Comparison of ENCODE assay signal across 9 cellular contexts in the genomic region with DNA sequence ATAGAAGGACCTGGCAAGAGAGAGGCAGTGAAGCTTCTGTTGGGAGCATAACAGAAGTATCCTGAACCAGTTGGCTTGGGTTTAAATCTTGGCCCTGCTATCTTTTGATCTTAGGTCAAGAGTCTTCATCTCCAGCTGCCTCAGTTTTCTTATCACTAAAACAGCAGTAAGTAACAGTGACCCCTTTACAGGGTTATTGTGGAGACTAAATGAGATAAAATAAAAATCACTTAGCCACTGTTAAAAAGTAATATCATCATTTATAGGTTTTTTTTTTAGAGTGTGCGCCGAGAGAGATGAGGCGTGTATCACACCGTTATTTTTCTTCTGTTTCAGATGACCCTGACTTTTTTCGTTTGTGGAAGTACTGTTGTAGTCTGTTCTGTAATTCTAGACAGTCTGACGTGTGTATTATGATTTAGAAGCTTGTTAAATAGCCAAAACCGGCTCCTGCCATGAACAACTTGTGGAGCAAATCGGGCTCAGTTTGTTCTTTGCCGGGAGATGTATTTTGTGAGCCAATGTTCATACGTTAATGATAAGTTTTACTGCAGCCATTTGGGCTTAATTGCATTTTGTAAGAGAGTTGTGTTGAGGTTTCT. TPM values are rescaled to one million over a fixed set of nuclear protein-coding genes. Genes with fewer than 3 reads are reported as not detected.
DNase-seq lines count a peak whose midpoint lies in the region; ATAC-seq, FAIRE-seq and TF ChIP-seq lines count a peak whose summit lies in the region.
"Had no signal": no experiment of that assay in that cellular context is flagged by ENCODE, and none has a peak within 500 bp of the region (broad histone marks: within the 10 kb centered on the region; RNA-seq: fewer than 3 reads in every experiment).

No MANE protein-coding gene starts in this region.

- no peak for DNase-seq in CD8-positive, alpha-beta T cell
- DNase-seq in OCI-M1 (lab: John Stamatoyannopoulos, UW) (peak; percentile 66), epithelial cell of prostate (ENCODE audit: low read depth, low spot score) (no peak), GM12892 (ENCODE audit: insufficient read length) (no peak), globus pallidus (ENCODE audit: low spot score) (no peak)
- DNase-seq: activated CD8-positive, alpha-beta memory T cell treated with anti-CD3 and anti-CD28 coated beads for 24 hours had no signal

- peaks cover 37% of the 10 kb centered on the region for H3K4me1 Mint-ChIP-seq in CD8-positive, alpha-beta T cell (ENCODE audit: low read depth)

- peaks cover 35% of the 10 kb centered on the region for H3K4me1 ChIP-seq in CD8-positive, alpha-beta T cell (ENCODE audit: insufficient read depth, low read length)
- H3K4me1 ChIP-seq in neutrophil (ENCODE audit: control insufficient read depth in 1 of 2, insufficient read depth in 1 of 2, low read depth in 1 of 2, low read length in 1 of 2): peaks cover 32 to 36% of the 10 kb centered on the region in 2 experiments

- H3K27ac Mint-ChIP-seq in CD8-positive, alpha-beta T cell: peak overlapping the region; percentile 100

- H3K27ac ChIP-seq in CD8-positive, alpha-beta T cell (ENCODE audit: low read depth, low read length): peak overlapping the region; percentile 100
- H3K27ac ChIP-seq in epithelial cell of prostate (peak overlapping the region; percentile 92), neutrophil (peak overlapping the region; percentile 98)

- H3K9me3 ChIP-seq in CD8-positive, alpha-beta T cell (ENCODE audit: low read length): no peaks in the 10 kb centered on the region
- no peaks in the 10 kb centered on the region for H3K9me3 ChIP-seq in neutrophil

- CTCF ChIA-PET in CD8-positive, alpha-beta T cell (lab: Charles Lee): interaction anchor here (1.3 to 4.4 kb wide), 3 partner anchors 38 to 76 kb away, joined by 6 to 23 read pairs (median 8); a partner anchor contains a TSS

- no peak for FAIRE-seq in GM12892 (lab: Jason Lieb, UNC)

- no peaks in the 10 kb centered on the region for H3K27me3 ChIP-seq in CD8-positive, alpha-beta T cell (ENCODE audit: insufficient read depth, low read length)
- no peaks in the 10 kb centered on the region for H3K27me3 ChIP-seq in neutrophil

- intact Hi-C loops in CD8-positive, alpha-beta T cell (cut with DNase I, micrococcal nuclease): loop anchor here (2.0 to 5.0 kb wide), 3 partner anchors 57 to 81 kb away; a partner anchor contains a TSS

- H3K4me3 ChIP-seq in CD8-positive, alpha-beta T cell (ENCODE audit: low read depth, low read length): peak overlapping the region; percentile 77
- peak overlapping the region; percentile 88 to 90 for H3K4me3 ChIP-seq in neutrophil (ENCODE audit: low read depth in 1 of 2, low read length in 1 of 2)

- H3K36me3 ChIP-seq in CD8-positive, alpha-beta T cell (ENCODE audit: insufficient read depth, low read length): peaks cover 2% of the 10 kb centered on the region
- peaks cover 36% of the 10 kb centered on the region for H3K36me3 ChIP-seq in neutrophil

- no peak for TF ChIP-seq POLR2A in GM12892 (IDR thresholded peaks at IDR 0.05; ENCODE audit: low read depth, low read length)

- H3K4me3 Mint-ChIP-seq in CD8-positive, alpha-beta T cell: peak overlapping the region; percentile 97

- no peak for ATAC-seq in CD8-positive, alpha-beta T cell
- no peak for ATAC-seq in GM19324 (IDR thresholded peaks at IDR 0.05; ENCODE audit: low FRiP score, unreplicated experiment)
- no peak for ATAC-seq in GM21423 (IDR thresholded peaks at IDR 0.05; ENCODE audit: unreplicated experiment)

- H3K36me3 Mint-ChIP-seq in CD8-positive, alpha-beta T cell: peaks cover 44% of the 10 kb centered on the region

- POLR2A ChIA-PET in CD8-positive, alpha-beta T cell (lab: Charles Lee): interaction anchor here (0.9 to 3.7 kb wide), 6 partner anchors 18 to 136 kb away, joined by 3 to 49 read pairs (median 18); a partner anchor contains a TSS

- no peaks in the 10 kb centered on the region for H3K27me3 Mint-ChIP-seq in CD8-positive, alpha-beta T cell (ENCODE audit: low read depth)

- H3K9me3 Mint-ChIP-seq in CD8-positive, alpha-beta T cell: no peaks in the 10 kb centered on the region

- TF ChIP-seq CTCF in CD8-positive, alpha-beta T cell (IDR thresholded peaks at IDR 0.05): no peak
- TF ChIP-seq CTCF in neutrophil (IDR thresholded peaks at IDR 0.05): no peak

RNA-seq across cellular contexts. Expression of a gene that starts 1.2 kb away (rescaled TPM):
- total RNA-seq in CD8-positive, alpha-beta T cell: 10 to 100 TPM; 83.2 to 88.4 TPM
- polyA plus RNA-seq in GM12892 (2012; ENCODE audit: missing spikeins): 58.4 TPM
